Comparison of ENCODE assay signal across 1 cellular context in the genomic region with DNA sequence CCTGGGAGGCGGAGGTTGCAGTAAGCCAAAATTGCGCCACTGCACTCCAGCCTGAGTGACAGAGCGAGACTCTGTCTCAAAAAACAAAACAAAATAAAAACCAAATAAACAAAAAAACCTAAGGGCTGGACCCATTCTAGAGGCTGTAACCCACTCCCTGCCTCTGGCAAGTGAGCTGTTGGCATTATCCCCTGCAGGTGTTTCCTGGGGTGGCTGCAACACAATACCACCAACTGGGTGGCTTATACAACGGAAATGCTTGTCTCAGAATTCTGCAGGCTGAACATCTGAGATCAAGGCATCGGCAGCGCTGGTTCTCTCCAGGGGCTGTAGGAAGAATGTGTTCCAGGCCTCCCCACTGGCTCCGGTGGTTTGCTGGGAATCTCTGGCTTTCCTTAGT.
TF ChIP-seq lines count a peak whose summit lies in the region.

No MANE protein-coding gene starts in this region.

TF ChIP-seq in GM23338, 12 proteins besides CTCF, POLR2A, EP300 and RAD21 (continued from another document):
- TF ChIP-seq, protein P1, sequence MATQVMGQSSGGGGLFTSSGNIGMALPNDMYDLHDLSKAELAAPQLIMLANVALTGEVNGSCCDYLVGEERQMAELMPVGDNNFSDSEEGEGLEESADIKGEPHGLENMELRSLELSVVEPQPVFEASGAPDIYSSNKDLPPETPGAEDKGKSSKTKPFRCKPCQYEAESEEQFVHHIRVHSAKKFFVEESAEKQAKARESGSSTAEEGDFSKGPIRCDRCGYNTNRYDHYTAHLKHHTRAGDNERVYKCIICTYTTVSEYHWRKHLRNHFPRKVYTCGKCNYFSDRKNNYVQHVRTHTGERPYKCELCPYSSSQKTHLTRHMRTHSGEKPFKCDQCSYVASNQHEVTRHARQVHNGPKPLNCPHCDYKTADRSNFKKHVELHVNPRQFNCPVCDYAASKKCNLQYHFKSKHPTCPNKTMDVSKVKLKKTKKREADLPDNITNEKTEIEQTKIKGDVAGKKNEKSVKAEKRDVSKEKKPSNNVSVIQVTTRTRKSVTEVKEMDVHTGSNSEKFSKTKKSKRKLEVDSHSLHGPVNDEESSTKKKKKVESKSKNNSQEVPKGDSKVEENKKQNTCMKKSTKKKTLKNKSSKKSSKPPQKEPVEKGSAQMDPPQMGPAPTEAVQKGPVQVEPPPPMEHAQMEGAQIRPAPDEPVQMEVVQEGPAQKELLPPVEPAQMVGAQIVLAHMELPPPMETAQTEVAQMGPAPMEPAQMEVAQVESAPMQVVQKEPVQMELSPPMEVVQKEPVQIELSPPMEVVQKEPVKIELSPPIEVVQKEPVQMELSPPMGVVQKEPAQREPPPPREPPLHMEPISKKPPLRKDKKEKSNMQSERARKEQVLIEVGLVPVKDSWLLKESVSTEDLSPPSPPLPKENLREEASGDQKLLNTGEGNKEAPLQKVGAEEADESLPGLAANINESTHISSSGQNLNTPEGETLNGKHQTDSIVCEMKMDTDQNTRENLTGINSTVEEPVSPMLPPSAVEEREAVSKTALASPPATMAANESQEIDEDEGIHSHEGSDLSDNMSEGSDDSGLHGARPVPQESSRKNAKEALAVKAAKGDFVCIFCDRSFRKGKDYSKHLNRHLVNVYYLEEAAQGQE (IDR thresholded peaks at IDR 0.05; ENCODE audit: unreplicated experiment), result no peak
- no peak for TF ChIP-seq ZNF114 (CRISPR knock-in tag; IDR thresholded peaks at IDR 0.05)
- no peak for TF ChIP-seq EZH2phosphoT487 (IDR thresholded peaks at IDR 0.05; ENCODE audit: unreplicated experiment)
- no peak for TF ChIP-seq ZNF331 (CRISPR knock-in tag; IDR thresholded peaks at IDR 0.05; ENCODE audit: low read depth)
- no peak for TF ChIP-seq NANOG (IDR thresholded peaks at IDR 0.05; ENCODE audit: borderline replicate concordance)
- no peak for TF ChIP-seq POLR2AphosphoS5 (IDR thresholded peaks at IDR 0.05; ENCODE audit: low read depth)
- TF ChIP-seq, protein P2, sequence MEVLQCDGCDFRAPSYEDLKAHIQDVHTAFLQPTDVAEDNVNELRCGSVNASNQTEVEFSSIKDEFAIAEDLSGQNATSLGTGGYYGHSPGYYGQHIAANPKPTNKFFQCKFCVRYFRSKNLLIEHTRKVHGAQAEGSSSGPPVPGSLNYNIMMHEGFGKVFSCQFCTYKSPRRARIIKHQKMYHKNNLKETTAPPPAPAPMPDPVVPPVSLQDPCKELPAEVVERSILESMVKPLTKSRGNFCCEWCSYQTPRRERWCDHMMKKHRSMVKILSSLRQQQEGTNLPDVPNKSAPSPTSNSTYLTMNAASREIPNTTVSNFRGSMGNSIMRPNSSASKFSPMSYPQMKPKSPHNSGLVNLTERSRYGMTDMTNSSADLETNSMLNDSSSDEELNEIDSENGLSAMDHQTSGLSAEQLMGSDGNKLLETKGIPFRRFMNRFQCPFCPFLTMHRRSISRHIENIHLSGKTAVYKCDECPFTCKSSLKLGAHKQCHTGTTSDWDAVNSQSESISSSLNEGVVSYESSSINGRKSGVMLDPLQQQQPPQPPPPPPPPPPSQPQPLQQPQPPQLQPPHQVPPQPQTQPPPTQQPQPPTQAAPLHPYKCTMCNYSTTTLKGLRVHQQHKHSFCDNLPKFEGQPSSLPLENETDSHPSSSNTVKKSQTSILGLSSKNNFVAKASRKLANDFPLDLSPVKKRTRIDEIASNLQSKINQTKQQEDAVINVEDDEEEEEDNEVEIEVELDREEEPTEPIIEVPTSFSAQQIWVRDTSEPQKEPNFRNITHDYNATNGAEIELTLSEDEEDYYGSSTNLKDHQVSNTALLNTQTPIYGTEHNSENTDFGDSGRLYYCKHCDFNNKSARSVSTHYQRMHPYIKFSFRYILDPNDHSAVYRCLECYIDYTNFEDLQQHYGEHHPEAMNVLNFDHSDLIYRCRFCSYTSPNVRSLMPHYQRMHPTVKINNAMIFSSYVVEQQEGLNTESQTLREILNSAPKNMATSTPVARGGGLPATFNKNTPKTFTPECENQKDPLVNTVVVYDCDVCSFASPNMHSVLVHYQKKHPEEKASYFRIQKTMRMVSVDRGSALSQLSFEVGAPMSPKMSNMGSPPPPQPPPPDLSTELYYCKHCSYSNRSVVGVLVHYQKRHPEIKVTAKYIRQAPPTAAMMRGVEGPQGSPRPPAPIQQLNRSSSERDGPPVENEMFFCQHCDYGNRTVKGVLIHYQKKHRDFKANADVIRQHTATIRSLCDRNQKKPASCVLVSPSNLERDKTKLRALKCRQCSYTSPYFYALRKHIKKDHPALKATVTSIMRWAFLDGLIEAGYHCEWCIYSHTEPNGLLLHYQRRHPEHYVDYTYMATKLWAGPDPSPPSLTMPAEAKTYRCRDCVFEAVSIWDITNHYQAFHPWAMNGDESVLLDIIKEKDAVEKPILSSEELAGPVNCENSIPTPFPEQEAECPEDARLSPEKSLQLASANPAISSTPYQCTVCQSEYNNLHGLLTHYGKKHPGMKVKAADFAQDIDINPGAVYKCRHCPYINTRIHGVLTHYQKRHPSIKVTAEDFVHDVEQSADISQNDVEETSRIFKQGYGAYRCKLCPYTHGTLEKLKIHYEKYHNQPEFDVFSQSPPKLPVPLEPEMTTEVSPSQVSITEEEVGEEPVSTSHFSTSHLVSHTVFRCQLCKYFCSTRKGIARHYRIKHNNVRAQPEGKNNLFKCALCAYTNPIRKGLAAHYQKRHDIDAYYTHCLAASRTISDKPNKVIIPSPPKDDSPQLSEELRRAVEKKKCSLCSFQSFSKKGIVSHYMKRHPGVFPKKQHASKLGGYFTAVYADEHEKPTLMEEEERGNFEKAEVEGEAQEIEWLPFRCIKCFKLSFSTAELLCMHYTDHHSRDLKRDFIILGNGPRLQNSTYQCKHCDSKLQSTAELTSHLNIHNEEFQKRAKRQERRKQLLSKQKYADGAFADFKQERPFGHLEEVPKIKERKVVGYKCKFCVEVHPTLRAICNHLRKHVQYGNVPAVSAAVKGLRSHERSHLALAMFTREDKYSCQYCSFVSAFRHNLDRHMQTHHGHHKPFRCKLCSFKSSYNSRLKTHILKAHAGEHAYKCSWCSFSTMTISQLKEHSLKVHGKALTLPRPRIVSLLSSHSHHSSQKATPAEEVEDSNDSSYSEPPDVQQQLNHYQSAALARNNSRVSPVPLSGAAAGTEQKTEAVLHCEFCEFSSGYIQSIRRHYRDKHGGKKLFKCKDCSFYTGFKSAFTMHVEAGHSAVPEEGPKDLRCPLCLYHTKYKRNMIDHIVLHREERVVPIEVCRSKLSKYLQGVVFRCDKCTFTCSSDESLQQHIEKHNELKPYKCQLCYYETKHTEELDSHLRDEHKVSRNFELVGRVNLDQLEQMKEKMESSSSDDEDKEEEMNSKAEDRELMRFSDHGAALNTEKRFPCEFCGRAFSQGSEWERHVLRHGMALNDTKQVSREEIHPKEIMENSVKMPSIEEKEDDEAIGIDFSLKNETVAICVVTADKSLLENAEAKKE (CRISPR knock-in tag; IDR thresholded peaks at IDR 0.05), result no peak
- no peak for TF ChIP-seq STAT1 (IDR thresholded peaks at IDR 0.05; ENCODE audit: unreplicated experiment)
- TF ChIP-seq CREB1 (CRISPR knock-in tag; IDR thresholded peaks at IDR 0.05; ENCODE audit: low read depth), result no peak
- no peak for TF ChIP-seq JUNB (IDR thresholded peaks at IDR 0.05; ENCODE audit: unreplicated experiment)
- TF ChIP-seq, protein P3, sequence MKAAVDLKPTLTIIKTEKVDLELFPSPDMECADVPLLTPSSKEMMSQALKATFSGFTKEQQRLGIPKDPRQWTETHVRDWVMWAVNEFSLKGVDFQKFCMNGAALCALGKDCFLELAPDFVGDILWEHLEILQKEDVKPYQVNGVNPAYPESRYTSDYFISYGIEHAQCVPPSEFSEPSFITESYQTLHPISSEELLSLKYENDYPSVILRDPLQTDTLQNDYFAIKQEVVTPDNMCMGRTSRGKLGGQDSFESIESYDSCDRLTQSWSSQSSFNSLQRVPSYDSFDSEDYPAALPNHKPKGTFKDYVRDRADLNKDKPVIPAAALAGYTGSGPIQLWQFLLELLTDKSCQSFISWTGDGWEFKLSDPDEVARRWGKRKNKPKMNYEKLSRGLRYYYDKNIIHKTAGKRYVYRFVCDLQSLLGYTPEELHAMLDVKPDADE (IDR thresholded peaks at IDR 0.05), result no peak
